In genomic region chr5:177495243-177496060, GRCh38 we compare ENCODE assay signal across 7 cellular contexts. TPM values are rescaled to one million over a fixed set of nuclear protein-coding genes. Genes with fewer than 3 reads are reported as not detected.
DNase-seq lines count a peak whose midpoint lies in the region; ATAC-seq and TF ChIP-seq lines count a peak whose summit lies in the region.

No MANE protein-coding gene starts in this region.

- H2BK5ac ChIP-seq in neuronal stem cell (ENCODE audit: low read length) = peak overlapping the region; percentile 99

- H3K4me1 ChIP-seq in esophagus squamous epithelium = peaks cover 42 to 81% (median 52%) of the 10 kb centered on the region in 3 donors
- peaks cover 27 to 38% of the 10 kb centered on the region in 2 donors for H3K4me1 ChIP-seq in neuronal stem cell (ENCODE audit: control insufficient read depth in 2 of 2, insufficient read depth in 1 of 2, low read depth in 1 of 2, low read length in 2 of 2)

- H3K27me3 ChIP-seq in H7 (ENCODE audit: control insufficient read depth, insufficient read depth, low read length) = peaks cover 11% of the 10 kb centered on the region
- H3K27me3 ChIP-seq in esophagus squamous epithelium = peaks cover 0 to 8% (median 0%) of the 10 kb centered on the region in 4 donors
- H3K27me3 ChIP-seq in neuronal stem cell (ENCODE audit: control insufficient read depth in 3 of 3, insufficient read depth in 3 of 3, low read depth in 1 of 3, low read length in 3 of 3) = peaks cover 0 to 14% (median 0%) of the 10 kb centered on the region in 3 experiments

- peak overlapping the region; percentile 89 for H3K4me2 ChIP-seq in neuronal stem cell (ENCODE audit: insufficient read depth, low read length, poor library complexity, severe bottlenecking)

- peak overlapping the region; percentile 97 for H3K18ac ChIP-seq in neuronal stem cell (ENCODE audit: low read length)

- intact Hi-C loops in esophagus squamous epithelium (cut with DNase I) = loop anchor here (10.0 kb wide), 1 partner anchor 181 kb away; the partner anchor contains the start of gene MXD3

- H3K9me3 ChIP-seq in SK-N-MC (ENCODE audit: low read depth, low read length) (no peaks in the 10 kb centered on the region), esophagus squamous epithelium (no peaks in the 10 kb centered on the region), neuronal stem cell (replicated peaks in 1 of 2; ENCODE audit: control insufficient read depth in 2 of 2, insufficient read depth in 1 of 2, low read depth in 1 of 2, low read length in 2 of 2) (no peaks in the 10 kb centered on the region)

- no peak for ATAC-seq in HG03039 (IDR thresholded peaks at IDR 0.05; ENCODE audit: unreplicated experiment)
- ATAC-seq in GM21367 (IDR thresholded peaks at IDR 0.05; ENCODE audit: unreplicated experiment) = no peak
- no peak for ATAC-seq in HG02642 (IDR thresholded peaks at IDR 0.05; ENCODE audit: poor library complexity, unreplicated experiment)

- H3K4me3 ChIP-seq in H7 (ENCODE audit: insufficient read depth, low read depth, low read length) (peak overlapping the region; percentile 61; the same call in 1 of the 2 replicates), SK-N-MC (peak overlapping the region; percentile 92), esophagus squamous epithelium (peak overlapping the region; percentile 61 to 93 (median 76)), neuronal stem cell (ENCODE audit: low read length in 2 of 2) (peak overlapping the region; percentile 75 to 89)

- H3K14ac ChIP-seq in neuronal stem cell (ENCODE audit: low read length) = peak overlapping the region; percentile 98

- H2BK15ac ChIP-seq in neuronal stem cell (ENCODE audit: low read length) = peak overlapping the region; percentile 25

- peak overlapping the region; percentile 26 for H3K23ac ChIP-seq in neuronal stem cell (ENCODE audit: low read depth, low read length, poor library complexity)

- WGBS in esophagus squamous epithelium, 2 donors = 33 to 72% methylated on average over 2 to 6 of the region's 14 CpGs
- no CpG with 5 or more reads among the region's 14 CpGs for WGBS in neuronal stem cell (ENCODE audit: extremely low coverage in 2 of 2, insufficient read length in 2 of 2, insufficient replicate concordance in 1 of 2), 2 donors

- peak overlapping the region; percentile 98 for H2BK12ac ChIP-seq in neuronal stem cell (ENCODE audit: low read length)

- peak overlapping the region; percentile 19 for H2BK120ac ChIP-seq in neuronal stem cell (ENCODE audit: low read depth, low read length)

- peak in 2 of 4 donors; percentile 27 for TF ChIP-seq POLR2A in esophagus squamous epithelium (IDR thresholded peaks at IDR 0.05)

- H3K36me3 ChIP-seq in H7 (replicated peaks; ENCODE audit: control insufficient read depth, insufficient read depth, low read length) (peaks cover 18% of the 10 kb centered on the region), SK-N-MC (ENCODE audit: insufficient read depth, low read length) (peaks cover 12% of the 10 kb centered on the region; the same call in 1 of the 2 replicates), esophagus squamous epithelium (peaks cover 0 to 24% (median 8%) of the 10 kb centered on the region in 3 donors), neuronal stem cell (replicated peaks in 1 of 2; ENCODE audit: control insufficient read depth in 2 of 2, insufficient read depth in 2 of 2, low read length in 2 of 2) (peaks cover 27 to 54% of the 10 kb centered on the region in 2 donors)

- TF ChIP-seq CTCF in esophagus squamous epithelium (IDR thresholded peaks at IDR 0.05) = peak in 1 of 6 experiments; percentile 2

- DNase-seq in H7 (peak; percentile 91), SK-N-MC (ENCODE audit: low read depth, low spot score) (no peak), esophagus squamous epithelium (lab: John Stamatoyannopoulos, UW) (no peak), neuronal stem cell (ENCODE audit: low spot score) (peak; percentile 90)

- no peak overlapping the region for H4K8ac ChIP-seq in neuronal stem cell (ENCODE audit: low read depth, low read length)

- H2AFZ ChIP-seq in neuronal stem cell (ENCODE audit: low read length) = no peak overlapping the region

- H4K91ac ChIP-seq in neuronal stem cell (ENCODE audit: low read depth, low read length, poor library complexity) = peak overlapping the region; percentile 5

- H3K79me1 ChIP-seq in neuronal stem cell (ENCODE audit: low read depth, low read length) = peaks cover 15% of the 10 kb centered on the region

- H2AK5ac ChIP-seq in neuronal stem cell (ENCODE audit: low read depth, low read length) = peak overlapping the region; percentile 98

- peak overlapping the region; percentile 13 for H3K4ac ChIP-seq in neuronal stem cell (ENCODE audit: low read length)

- H3K9ac ChIP-seq in SK-N-MC (ENCODE audit: insufficient read length) (peak overlapping the region; percentile 75), neuronal stem cell (ENCODE audit: low read depth, low read length, poor library complexity) (peak overlapping the region; percentile 82)

- H3K27ac ChIP-seq in SK-N-MC (peak overlapping the region; percentile 74; the same call in 1 of the 2 replicates), esophagus squamous epithelium (peak overlapping the region; percentile 90 to 98 (median 94)), neuronal stem cell (replicated peaks; ENCODE audit: low read length) (peak overlapping the region; percentile 95)

RNA-seq across cellular contexts. Expression of gene PDLIM7, which starts 2.0 kb away (rescaled TPM):
- total RNA-seq in H7 (2014; rRNA removed; shearing (Covaris generic)) = 71.9 and 97.3 TPM in 2 replicates
- 10 to 100 TPM; 17.1 to 81.6 (median 33.6) TPM for total RNA-seq in esophagus squamous epithelium
- 206 TPM for polyA plus RNA-seq in neuronal stem cell (2013, experiment 1 of 2)
- polyA plus RNA-seq in neuronal stem cell (2013, experiment 2 of 2) = 193 TPM

RNA-seq across cellular contexts. Expression of gene DOK3, which starts 14.2 kb away (rescaled TPM):
- 0.76 and 3.2 TPM in 2 replicates for total RNA-seq in H7 (2014; rRNA removed; shearing (Covaris generic))
- total RNA-seq in esophagus squamous epithelium = 1 to 10 TPM; 2.4 to 7.2 (median 4.4) TPM
- polyA plus RNA-seq in neuronal stem cell (2013, experiment 1 of 2) = 1.2 TPM
- polyA plus RNA-seq in neuronal stem cell (2013, experiment 2 of 2) = 1.2 TPM

RNA-seq across cellular contexts. Expression of gene DDX41, which starts 21.3 kb away (rescaled TPM):
- total RNA-seq in H7 (2014; rRNA removed; shearing (Covaris generic)) = 96.5 and 106 TPM in 2 replicates
- 10 to 100 TPM; 63.4 to 96.5 (median 76.2) TPM for total RNA-seq in esophagus squamous epithelium
- polyA plus RNA-seq in neuronal stem cell (2013, experiment 1 of 2) = 67.4 TPM
- polyA plus RNA-seq in neuronal stem cell (2013, experiment 2 of 2) = 68.2 TPM

RNA-seq across cellular contexts. Expression of gene DBN1, which starts 22.0 kb away (rescaled TPM):
- total RNA-seq in H7 (2014; rRNA removed; shearing (Covaris generic)) = 165 and 216 TPM in 2 replicates
- 10 to 100 TPM; 11.9 to 51.1 (median 27.2) TPM for total RNA-seq in esophagus squamous epithelium
- polyA plus RNA-seq in neuronal stem cell (2013, experiment 1 of 2) = 205 TPM
- polyA plus RNA-seq in neuronal stem cell (2013, experiment 2 of 2) = 197 TPM

RNA-seq across cellular contexts. Expression of gene PRR7, which starts 48.8 kb away (rescaled TPM):
- 11.4 and 12.1 TPM in 2 replicates for total RNA-seq in H7 (2014; rRNA removed; shearing (Covaris generic))
- 1 to 10 TPM; 5.0 to 7.7 (median 6.4) TPM for total RNA-seq in esophagus squamous epithelium
- polyA plus RNA-seq in neuronal stem cell (2013, experiment 1 of 2) = 26.8 TPM
- 26.8 TPM for polyA plus RNA-seq in neuronal stem cell (2013, experiment 2 of 2)

Comparison
In these comparisons a context has a peak if more than half of its experiments do, and no peak if none do; other contexts are left out.
1. DNase-seq: peak in H7 (single experiment) and neuronal stem cell (single experiment); none in SK-N-MC (single experiment) and esophagus squamous epithelium (single experiment).
2. Peak in every context shown above with its lines, with median percentiles within 50 percentile points of each other: H3K4me3 ChIP-seq and H3K27ac ChIP-seq.